Comparison of ENCODE assay signal across 1 cellular context in genomic region chr3:49772703-49773102, GRCh38.
TF ChIP-seq lines count a peak whose summit lies in the region.

No MANE protein-coding gene starts in this region.

TF ChIP-seq in HepG2, 621 proteins besides CTCF, POLR2A, EP300 and RAD21:
- TF ChIP-seq NR2C2 (CRISPR knock-in tag; IDR thresholded peaks at IDR 0.05; ENCODE audit: borderline replicate concordance) (no peak), CSRNP2 (CRISPR knock-in tag; conservative IDR thresholded peaks at IDR 0.05; ENCODE audit: low read depth) (no peak), ZNF609 (CRISPR knock-in tag; IDR thresholded peaks at IDR 0.05; ENCODE audit: borderline replicate concordance) (no peak), KMT2A (CRISPR knock-in tag; IDR thresholded peaks at IDR 0.05) (no peak), U2AF2 (IDR thresholded peaks at IDR 0.05; ENCODE audit: low read depth, low read length) (no peak), ZNF770 (CRISPR knock-in tag; IDR thresholded peaks at IDR 0.05) (peak; percentile 82), ZNF232 (CRISPR knock-in tag; IDR thresholded peaks at IDR 0.05; ENCODE audit: borderline replicate concordance) (no peak), ZNF331 (CRISPR knock-in tag; IDR thresholded peaks at IDR 0.05) (no peak), MIER2 (CRISPR knock-in tag; IDR thresholded peaks at IDR 0.05) (no peak), CENPBD1 (CRISPR knock-in tag; IDR thresholded peaks at IDR 0.05; ENCODE audit: borderline replicate concordance, low read depth) (no peak), BHLHE40 (IDR thresholded peaks at IDR 0.05; ENCODE audit: low read length) (no peak), XBP1 (CRISPR knock-in tag; IDR thresholded peaks at IDR 0.05) (no peak), ZNF354B (CRISPR knock-in tag; IDR thresholded peaks at IDR 0.05) (no peak), ZNF530 (CRISPR knock-in tag; IDR thresholded peaks at IDR 0.05; ENCODE audit: low read depth) (no peak), ZNF121 (CRISPR knock-in tag; IDR thresholded peaks at IDR 0.05) (peak; percentile 33; the same call in 1 of the 2 replicates)
TF ChIP-seq in HepG2: peak in this region for 2.
